Comparison of ENCODE assay signal across 23 cellular contexts in genomic region chr2:147031897-147032296, GRCh38.
"Had no signal": no experiment of that assay in that cellular context is flagged by ENCODE, and none has a peak within 500 bp of the region (broad histone marks: within the 10 kb centered on the region; RNA-seq: fewer than 3 reads in every experiment).

No MANE protein-coding gene starts in this region.

- H3K27ac ChIP-seq: epithelial cell of prostate, neutrophil had no signal

- H3K27me3 ChIP-seq: neutrophil, sigmoid colon had no signal

- H3K9me3 ChIP-seq: neutrophil, sigmoid colon had no signal

- H3K4me3 Mint-ChIP-seq: activated B cell treated with CpG ODN at 0.5 μM for 24 hours; activated CD4-positive, alpha-beta memory T cell treated with anti-CD3 and anti-CD28 coated beads for 36 hours; activated naive CD8-positive, alpha-beta T cell; activated T-helper 1 cell treated with anti-CD3 and anti-CD28 coated beads, Interleukin-12 subunit alpha, Interleukin-12 subunit beta, Interleukin-2, Interleukin-4 antibody, amounts not matched to agents 30 ng/mL and 10 ng/mL and 1 ng/mL, durations not matched to agents 14 hours and 24 hours and 36 hours; effector memory CD8-positive, alpha-beta T cell; naive thymus-derived CD4-positive, alpha-beta T cell had no signal

- H3K27me3 Mint-ChIP-seq: effector memory CD8-positive, alpha-beta T cell had no signal

- H3K36me3 ChIP-seq: neutrophil, sigmoid colon had no signal

- H3K4me3 ChIP-seq: sigmoid colon had no signal

- H3K27ac Mint-ChIP-seq: activated B cell treated with CpG ODN at 0.5 μM for 24 hours; activated CD4-positive, alpha-beta memory T cell treated with anti-CD3 and anti-CD28 coated beads for 36 hours; activated naive CD8-positive, alpha-beta T cell; activated T-helper 1 cell treated with anti-CD3 and anti-CD28 coated beads, Interleukin-12 subunit alpha, Interleukin-12 subunit beta, Interleukin-2, Interleukin-4 antibody, amounts not matched to agents 30 ng/mL and 10 ng/mL and 1 ng/mL, durations not matched to agents 14 hours and 24 hours and 36 hours; effector memory CD8-positive, alpha-beta T cell; naive thymus-derived CD4-positive, alpha-beta T cell had no signal

- ATAC-seq: effector memory CD8-positive, alpha-beta T cell; left ventricle myocardium superior; naive thymus-derived CD4-positive, alpha-beta T cell had no signal

- H3K36me3 Mint-ChIP-seq: activated CD4-positive, alpha-beta memory T cell treated with anti-CD3 and anti-CD28 coated beads for 36 hours; activated naive CD8-positive, alpha-beta T cell; naive thymus-derived CD4-positive, alpha-beta T cell had no signal

- H3K4me1 Mint-ChIP-seq: activated B cell treated with CpG ODN at 0.5 μM for 24 hours had no signal

- DNase-seq: activated B cell treated with CpG ODN at 0.5 μM for 24 hours; activated CD4-positive, alpha-beta memory T cell treated with anti-CD3 and anti-CD28 coated beads for 36 hours; activated CD4-positive, alpha-beta T cell treated with anti-CD3 and anti-CD28 coated beads for 4 hours; activated T-cell treated with anti-CD3 and anti-CD28 coated beads for 4 hours; amniotic stem cell; caudate nucleus; effector memory CD8-positive, alpha-beta T cell; foreskin melanocyte; glutamatergic neuron; hypothalamus; left ventricle myocardium superior; naive thymus-derived CD4-positive, alpha-beta T cell; sigmoid colon; stimulated activated CD4-positive, alpha-beta T cell treated with anti-CD3 and anti-CD28 coated beads, Interleukin-12 subunit alpha, Interleukin-12 subunit beta, amount 100 ng/mL, for 4 hours; stimulated activated CD4-positive, alpha-beta T cell treated with anti-CD3 and anti-CD28 coated beads, Interleukin-1b, Interleukin-23, amount 100 ng/mL, for 48 hours; stimulated activated CD8-positive, alpha-beta memory T cell treated with anti-CD3 and anti-CD28 coated beads, Interleukin-4, amount 100 ng/mL, for 48 hours; stimulated activated naive CD4-positive, alpha-beta T cell; SW 1271; T-helper 2 cell had no signal
